In the genomic region with DNA sequence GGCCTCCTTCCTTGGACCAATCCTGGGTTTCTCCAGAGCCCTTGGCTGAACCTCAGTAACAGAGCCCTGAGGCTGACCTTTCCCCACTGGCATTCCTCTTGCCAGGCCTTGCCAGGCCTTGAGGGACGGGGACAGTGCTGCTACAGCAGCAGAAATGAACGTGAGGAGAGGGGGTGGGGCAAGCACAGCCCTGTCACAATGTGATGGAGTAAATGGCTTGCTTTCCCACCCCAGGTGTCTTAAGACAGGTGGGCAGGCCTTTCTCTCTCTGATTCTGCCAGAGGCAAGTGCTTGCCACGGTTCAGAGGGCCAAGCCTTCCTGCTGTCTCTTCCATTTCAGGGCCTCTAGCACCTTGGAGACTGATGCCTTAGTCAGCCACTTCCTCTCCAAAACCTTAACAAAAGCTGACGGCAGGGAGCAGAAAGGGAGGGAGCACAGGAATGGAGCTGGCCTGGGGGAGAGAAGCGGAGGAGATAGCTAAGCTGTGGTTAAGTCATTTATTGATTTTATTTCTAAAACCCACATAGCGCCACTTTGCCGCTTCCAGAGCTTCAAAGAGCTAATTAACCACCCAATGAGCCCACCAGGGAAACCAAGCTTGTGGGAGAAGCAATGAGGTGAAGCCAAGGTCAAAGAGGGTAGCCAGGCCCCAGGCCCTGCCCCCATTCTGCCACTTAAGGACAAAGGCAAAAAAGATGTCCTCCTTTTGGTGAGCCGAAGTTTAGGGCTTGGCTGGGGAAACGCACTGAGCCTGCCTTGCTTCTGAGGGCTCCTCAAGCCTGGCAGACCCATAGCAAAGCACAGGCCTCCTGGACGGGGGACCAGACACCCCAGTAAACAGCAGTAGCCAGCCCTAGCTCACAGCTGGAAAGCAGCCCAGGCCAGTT, we compare ENCODE assay signal across 9 cellular contexts. TPM values are rescaled to one million over a fixed set of nuclear protein-coding genes. Genes with fewer than 3 reads are reported as not detected.
DNase-seq lines count a peak whose midpoint lies in the region; ATAC-seq, FAIRE-seq and TF ChIP-seq lines count a peak whose summit lies in the region.
"Had no signal": no experiment of that assay in that cellular context is flagged by ENCODE, and none has a peak within 500 bp of the region (broad histone marks: within the 10 kb centered on the region; RNA-seq: fewer than 3 reads in every experiment).

No MANE protein-coding gene starts in this region.

- no peak for ATAC-seq in lower lobe of right lung
- no peak for ATAC-seq in GM18519 (IDR thresholded peaks at IDR 0.05; ENCODE audit: low FRiP score, unreplicated experiment)

- H3K4me3 ChIP-seq in bronchial epithelial cell (ENCODE audit: low read depth, low read length) = no peak overlapping the region
- no peak overlapping the region for H3K4me3 ChIP-seq in lower lobe of right lung

- peaks cover 46% of the 10 kb centered on the region for H3K4me1 Mint-ChIP-seq in type B pancreatic cell (ENCODE audit: unreplicated experiment)

- H3K9me3 ChIP-seq in lower lobe of right lung = no peaks in the 10 kb centered on the region

- H3K27ac Mint-ChIP-seq in type B pancreatic cell = peak overlapping the region; percentile 84

- FAIRE-seq in bronchial epithelial cell (lab: Jason Lieb, UNC) = peak; percentile 7

- H3K4me1 ChIP-seq in lower lobe of right lung = peaks cover 49% of the 10 kb centered on the region

- DNase-seq in ELR (ENCODE audit: low read depth) (peak; percentile 78), NCI-H2107 treated with DMSO at 0.1 percent for 48 hours (lab: John Stamatoyannopoulos, UW; ENCODE audit: unreplicated experiment) (peak; percentile 70), bronchial epithelial cell (ENCODE audit: low read depth) (peak; percentile 74), lower lobe of right lung (no peak), type B pancreatic cell (ENCODE audit: extremely low spot score, unreplicated experiment) (no peak), HT-29 (ENCODE audit: low spot score) (no peak), NCI-H1436 treated with DMSO at 0.1 percent for 48 hours (lab: John Stamatoyannopoulos, UW) (no peak)

- TF ChIP-seq CTCF in bronchial epithelial cell (IDR thresholded peaks at IDR 0.05; ENCODE audit: insufficient read depth, low read length, severe bottlenecking) (no peak), lower lobe of right lung (IDR thresholded peaks at IDR 0.05) (no peak), type B pancreatic cell (conservative IDR thresholded peaks at IDR 0.05) (no peak)

- H3K27me3 Mint-ChIP-seq in type B pancreatic cell = no peaks in the 10 kb centered on the region

- H3K27me3 ChIP-seq in bronchial epithelial cell (ENCODE audit: control insufficient read depth, insufficient read depth, low read length) (no peaks in the 10 kb centered on the region), lower lobe of right lung (ENCODE audit: low read depth) (no peaks in the 10 kb centered on the region)

- peak overlapping the region; percentile 47 for H3K27ac ChIP-seq in lower lobe of right lung

- H3K4me3 Mint-ChIP-seq in type B pancreatic cell = peak overlapping the region; percentile 46

- no peaks in the 10 kb centered on the region for H3K9me3 Mint-ChIP-seq in type B pancreatic cell

- peaks cover 26% of the 10 kb centered on the region for H3K36me3 Mint-ChIP-seq in type B pancreatic cell

- intact Hi-C loops in lower lobe of right lung (cut with DNase I) = no loop called here

- H3K36me3 ChIP-seq in bronchial epithelial cell (ENCODE audit: control insufficient read depth, insufficient read depth, low read length) (peaks cover 34% of the 10 kb centered on the region), lower lobe of right lung (peaks cover 63% of the 10 kb centered on the region)

RNA-seq across cellular contexts. Expression of a gene that starts 3.4 kb away (rescaled TPM):
- total RNA-seq in bronchial epithelial cell = 0.26 and 0.51 TPM in 2 replicates
- total RNA-seq in lower lobe of right lung = 2.6 TPM
- 2.0 and 239 TPM in 2 replicates for total RNA-seq in type B pancreatic cell (ENCODE audit: low replicate concordance)
- 0.16 and 0.23 TPM in 2 replicates for total RNA-seq in HT-29 (2014; rRNA removed; shearing (Covaris generic))
- total RNA-seq: RPMI7951 had no signal

RNA-seq across cellular contexts. Expression of a gene that starts 15.2 kb away (rescaled TPM):
- total RNA-seq in bronchial epithelial cell (44.5 and 59.3 TPM in 2 replicates), lower lobe of right lung (269 TPM), type B pancreatic cell (ENCODE audit: low replicate concordance) (315 and 450 TPM in 2 replicates)
- total RNA-seq in HT-29 (2014; rRNA removed; shearing (Covaris generic)) = 193 and 251 TPM in 2 replicates

RNA-seq across cellular contexts. Expression of a gene that starts 19.2 kb away (rescaled TPM):
- total RNA-seq in bronchial epithelial cell (not detected in 2 replicates), lower lobe of right lung (30.4 TPM), type B pancreatic cell (ENCODE audit: low replicate concordance) (3.0 and 11.7 TPM in 2 replicates)
- total RNA-seq in HT-29 (2014; rRNA removed; shearing (Covaris generic)) = not detected in 2 replicates
- total RNA-seq: RPMI7951 had no signal

RNA-seq across cellular contexts. Expression of a gene that starts 39.9 kb away (rescaled TPM):
- 6.8 and 7.0 TPM in 2 replicates for total RNA-seq in bronchial epithelial cell
- total RNA-seq in lower lobe of right lung = 29.1 TPM
- total RNA-seq in type B pancreatic cell (ENCODE audit: low replicate concordance) = 8.6 and 20.2 TPM in 2 replicates
- total RNA-seq in HT-29 (2014; rRNA removed; shearing (Covaris generic)) = 44.4 and 57.0 TPM in 2 replicates

RNA-seq across cellular contexts. Expression of a gene that starts 40.2 kb away (rescaled TPM):
- total RNA-seq in bronchial epithelial cell (under 0.01 TPM in 1 of 2 replicates, not detected in the other), lower lobe of right lung (1.7 TPM), type B pancreatic cell (ENCODE audit: low replicate concordance) (12.7 and 22.1 TPM in 2 replicates)
- not detected in 2 replicates for total RNA-seq in HT-29 (2014; rRNA removed; shearing (Covaris generic))

Comparison
In these comparisons a context has a peak if more than half of its experiments do, and no peak if none do; other contexts are left out.
1. DNase-seq: peak in ELR (single experiment), NCI-H2107 treated with DMSO at 0.1 percent for 48 hours (single experiment) and bronchial epithelial cell (single experiment); none in lower lobe of right lung (single experiment), type B pancreatic cell (single experiment), HT-29 (single experiment) and NCI-H1436 treated with DMSO at 0.1 percent for 48 hours (single experiment).